18 cellular contexts compared by ENCODE assay signal in genomic region chr16:72537684-72538083, GRCh38.
A peak's percentile ranks its signal among the peaks of the same experiment; 100 is the strongest.
DNase-seq lines count a peak whose midpoint lies in the region; ATAC-seq and FAIRE-seq lines count a peak whose summit lies in the region.
"Had no signal": no experiment of that assay in that cellular context is flagged by ENCODE, and none has a peak within 500 bp of the region (broad histone marks: within the 10 kb centered on the region; RNA-seq: fewer than 3 reads in every experiment).

No MANE protein-coding gene starts in this region.

- no peak overlapping the region for H3K4me2 ChIP-seq in mesenchymal stem cell (ENCODE audit: low read length, poor library complexity, severe bottlenecking)

- H2BK12ac ChIP-seq in mesenchymal stem cell (ENCODE audit: low read length in 2 of 2): no peak overlapping the region

- H2AFZ ChIP-seq in mesenchymal stem cell (ENCODE audit: low read depth, low read length): no peak overlapping the region

- H3K4me3 ChIP-seq in mesenchymal stem cell (ENCODE audit: insufficient read depth in 1 of 2, low read depth in 1 of 2, low read length in 2 of 2): no peak overlapping the region
- H3K4me3 ChIP-seq: pancreas, vagina had no signal

- no peak overlapping the region for H3K27ac ChIP-seq in mesenchymal stem cell (ENCODE audit: low read length, poor library complexity, severe bottlenecking)
- H3K27ac ChIP-seq: pancreas, vagina had no signal

- no peak overlapping the region for H2BK120ac ChIP-seq in mesenchymal stem cell (ENCODE audit: low read depth, low read length)

- no peaks in the 10 kb centered on the region for H3K79me1 ChIP-seq in mesenchymal stem cell (replicated peaks; ENCODE audit: low read length, poor library complexity, severe bottlenecking)

- FAIRE-seq in RCC 7860 (lab: Jason Lieb, UNC): peak; percentile 5
- FAIRE-seq: pancreas had no signal

- no peak overlapping the region for H4K8ac ChIP-seq in mesenchymal stem cell (ENCODE audit: low read length)

- H2BK15ac ChIP-seq in mesenchymal stem cell (ENCODE audit: low read depth, poor library complexity, severe bottlenecking): no peak overlapping the region

- no peak overlapping the region for H3K4ac ChIP-seq in mesenchymal stem cell (ENCODE audit: low read depth in 1 of 2, low read length in 2 of 2)

- no peak overlapping the region for H3K9ac ChIP-seq in mesenchymal stem cell (ENCODE audit: low read length)

- H3K14ac ChIP-seq in mesenchymal stem cell (ENCODE audit: low read length in 2 of 2): no peak overlapping the region

- H3K9me3 ChIP-seq in mesenchymal stem cell (ENCODE audit: control insufficient read depth, low read length): no peaks in the 10 kb centered on the region
- H3K9me3 ChIP-seq: pancreas, vagina had no signal

- ATAC-seq in GM21526 (IDR thresholded peaks at IDR 0.05; ENCODE audit: low FRiP score, unreplicated experiment) (no peak), HG02884 (IDR thresholded peaks at IDR 0.05; ENCODE audit: unreplicated experiment) (no peak)
- ATAC-seq: activated CD8-positive, alpha-beta T cell treated with anti-CD3 and anti-CD28 coated beads, Interleukin-2, amount 10 ng/mL, durations not matched to agents 7 days and 5 days; left colon; pancreas had no signal

- DNase-seq in EH (ENCODE audit: low read depth) (peak; percentile 65), RCC 7860 (ENCODE audit: low spot score) (peak; percentile 11), dermis blood vessel endothelial cell (peak; percentile 72), mesenchymal stem cell (peak; percentile 18), NCI-H1436 (lab: John Stamatoyannopoulos, UW) (no peak), DMS53 (lab: John Stamatoyannopoulos, UW) (no peak)
- DNase-seq: activated CD8-positive, alpha-beta T cell treated with anti-CD3 and anti-CD28 coated beads, Interleukin-2, amount 10 ng/mL, durations not matched to agents 7 days and 5 days; C1 segment of cervical spinal cord; GOT3; hippocampal formation; KG1; left colon; NCI-H345; pancreas; stimulated activated naive CD4-positive, alpha-beta T cell treated with Interleukin-2 at 50 U/mL for 16 hours had no signal

- no peaks in the 10 kb centered on the region for H3K36me3 ChIP-seq in mesenchymal stem cell (ENCODE audit: control insufficient read depth in 1 of 2, insufficient read depth in 2 of 2, low read depth in 1 of 2, low read length in 2 of 2)
- H3K36me3 ChIP-seq: pancreas, vagina had no signal

- no peaks in the 10 kb centered on the region for H3K27me3 ChIP-seq in mesenchymal stem cell (ENCODE audit: control insufficient read depth in 1 of 2, insufficient read depth in 1 of 2, low read length in 2 of 2)
- H3K27me3 ChIP-seq: pancreas, vagina had no signal

- no peaks in the 10 kb centered on the region for H3K4me1 ChIP-seq in mesenchymal stem cell (ENCODE audit: control insufficient read depth, insufficient read depth, low read depth, low read length)
- H3K4me1 ChIP-seq: pancreas, vagina had no signal

- no peak overlapping the region for H3K23ac ChIP-seq in mesenchymal stem cell (ENCODE audit: low read length in 2 of 2)

- no peak overlapping the region for H3K18ac ChIP-seq in mesenchymal stem cell (ENCODE audit: low read depth in 1 of 2, low read length in 2 of 2)

- H2BK5ac ChIP-seq in mesenchymal stem cell (ENCODE audit: low read depth, low read length, poor library complexity, severe bottlenecking): no peak overlapping the region

- no peak overlapping the region for H4K91ac ChIP-seq in mesenchymal stem cell (ENCODE audit: low read length)

- no peak overlapping the region for H2AK5ac ChIP-seq in mesenchymal stem cell (ENCODE audit: low read length, severe bottlenecking)

Comparison
In these comparisons a context has a peak if more than half of its experiments do, and no peak if none do; other contexts are left out.
1. DNase-seq: peak in EH (single experiment), RCC 7860 (single experiment), dermis blood vessel endothelial cell (single experiment) and mesenchymal stem cell (single experiment); none in NCI-H1436 (single experiment) and DMS53 (single experiment).